Comparison of ENCODE assay signal across 26 cellular contexts in genomic region chr1:204879351-204879750, GRCh38. TPM values are rescaled to one million over a fixed set of nuclear protein-coding genes. Genes with fewer than 3 reads are reported as not detected.
DNase-seq lines count a peak whose midpoint lies in the region; ATAC-seq and TF ChIP-seq lines count a peak whose summit lies in the region.
"Had no signal": no experiment of that assay in that cellular context is flagged by ENCODE, and none has a peak within 500 bp of the region (broad histone marks: within the 10 kb centered on the region; RNA-seq: fewer than 3 reads in every experiment).

No MANE protein-coding gene starts in this region.

- no peak overlapping the region for H3K9ac ChIP-seq in SK-N-MC (ENCODE audit: insufficient read length)
- H3K9ac ChIP-seq: KMS-11 had no signal

- peak; percentile 64 for DNase-seq in AG10803 (ENCODE audit: low read depth)
- DNase-seq in SK-N-MC (ENCODE audit: low read depth, low spot score) = no peak
- DNase-seq in posterior vena cava (ENCODE audit: low spot score) = peak; percentile 57
- no peak for DNase-seq in hypothalamus (lab: John Stamatoyannopoulos, UW)
- no peak for DNase-seq in activated CD4-positive, alpha-beta T cell treated with anti-CD3 and anti-CD28 coated beads, Interleukin-2, amount 10 ng/mL, durations not matched to agents 24 days and 14 days
- no peak for DNase-seq in NAMALWA (ENCODE audit: low spot score)
- no peak for DNase-seq in activated effector memory CD4-positive, alpha-beta T cell treated with Interleukin-2 at 50 U/mL for 16 hours
- DNase-seq: activated CD4-positive, CD25-positive, alpha-beta regulatory T cell; activated CD8-positive, alpha-beta memory T cell treated with anti-CD3 and anti-CD28 coated beads, Interleukin-2, amount 10 ng/mL, durations not matched to agents 7 days and 5 days; activated gamma-delta T cell treated with Interleukin-2 at 50 U/mL for 16 hours; activated T-cell treated with anti-CD3 and anti-CD28 coated beads, Interleukin-2, amount 50 U/mL, for 4 hours; midbrain; MM.1S; naive B cell; NCI-H1930; NCI-H524 treated with DMSO at 0.1 percent for 48 hours; occipital lobe; OCI-M1; testis had no signal

- 17 to 35% methylated on average over 1 to 2 of the region's 3 CpGs for WGBS in gastroesophageal sphincter (ENCODE audit: low coverage in 1 of 2), 2 donors

- no peak for TF ChIP-seq POLR2A in gastroesophageal sphincter (IDR thresholded peaks at IDR 0.05)

- peaks cover 16% of the 10 kb centered on the region for H3K27me3 Mint-ChIP-seq in activated CD4-positive, alpha-beta T cell treated with anti-CD3 and anti-CD28 coated beads, Interleukin-2, amount 10 ng/mL, durations not matched to agents 24 days and 14 days

- H3K9me3 Mint-ChIP-seq in activated CD4-positive, alpha-beta T cell treated with anti-CD3 and anti-CD28 coated beads, Interleukin-2, amount 10 ng/mL, durations not matched to agents 24 days and 14 days = no peaks in the 10 kb centered on the region
- H3K9me3 Mint-ChIP-seq: activated T-cell treated with anti-CD3 and anti-CD28 coated beads, Interleukin-2, amount 50 U/mL, for 4 hours; stimulated activated naive CD8-positive, alpha-beta T cell treated with anti-CD3 and anti-CD28 coated beads, Interleukin-15, Interleukin-2, amounts not matched to agents 100 ng/mL and 50 ng/mL, for 24 hours; T-helper 1 cell treated with Interleukin-12 subunit alpha and Interleukin-12 subunit beta and Interleukin-4 antibody, amounts not matched to agents 30 μg/mL and 1 μg/mL, for 36 hours had no signal

- TF ChIP-seq EP300 in gastroesophageal sphincter (IDR thresholded peaks at IDR 0.05) = no peak

- H3K36me3 ChIP-seq in SK-N-MC (ENCODE audit: insufficient read depth, low read length) (no peaks in the 10 kb centered on the region), gastroesophageal sphincter (no peaks in the 10 kb centered on the region)

- intact Hi-C loops in posterior vena cava (cut with DNase I) = no loop called here
- intact Hi-C loops in activated CD4-positive, alpha-beta T cell treated with anti-CD3 and anti-CD28 coated beads, Interleukin-2, amount 10 ng/mL, durations not matched to agents 24 days and 14 days (cut with micrococcal nuclease) = no loop called here

- H3K4me1 ChIP-seq in gastroesophageal sphincter = peaks cover 0 to 86% (median 4%) of the 10 kb centered on the region in 3 donors

- no peaks in the 10 kb centered on the region for H3K4me1 Mint-ChIP-seq in activated CD4-positive, alpha-beta T cell treated with anti-CD3 and anti-CD28 coated beads, Interleukin-2, amount 10 ng/mL, durations not matched to agents 24 days and 14 days
- H3K4me1 Mint-ChIP-seq: activated CD8-positive, alpha-beta memory T cell treated with anti-CD3 and anti-CD28 coated beads, Interleukin-2, amount 10 ng/mL, durations not matched to agents 7 days and 5 days; naive B cell had no signal

- no peaks in the 10 kb centered on the region for H3K36me3 Mint-ChIP-seq in activated CD4-positive, alpha-beta T cell treated with anti-CD3 and anti-CD28 coated beads, Interleukin-2, amount 10 ng/mL, durations not matched to agents 24 days and 14 days (ENCODE audit: low read depth)
- H3K36me3 Mint-ChIP-seq: activated CD8-positive, alpha-beta memory T cell treated with anti-CD3 and anti-CD28 coated beads, Interleukin-2, amount 10 ng/mL, durations not matched to agents 7 days and 5 days; naive B cell had no signal

- H3K4me3 Mint-ChIP-seq in activated CD4-positive, alpha-beta T cell treated with anti-CD3 and anti-CD28 coated beads, Interleukin-2, amount 10 ng/mL, durations not matched to agents 24 days and 14 days = no peak overlapping the region
- H3K4me3 Mint-ChIP-seq: activated CD8-positive, alpha-beta memory T cell treated with anti-CD3 and anti-CD28 coated beads, Interleukin-2, amount 10 ng/mL, durations not matched to agents 7 days and 5 days; activated T-cell treated with anti-CD3 and anti-CD28 coated beads, Interleukin-2, amount 50 U/mL, for 4 hours; naive B cell; stimulated activated naive CD8-positive, alpha-beta T cell treated with anti-CD3 and anti-CD28 coated beads, Interleukin-15, Interleukin-2, amounts not matched to agents 100 ng/mL and 50 ng/mL, for 24 hours; T-helper 1 cell treated with Interleukin-12 subunit alpha and Interleukin-12 subunit beta and Interleukin-4 antibody, amounts not matched to agents 30 μg/mL and 1 μg/mL, for 36 hours had no signal

- no peaks in the 10 kb centered on the region for H3K27me3 ChIP-seq in gastroesophageal sphincter
- H3K27me3 ChIP-seq: testis had no signal

- ATAC-seq in gastroesophageal sphincter = peak; percentile 39
- ATAC-seq: activated CD8-positive, alpha-beta memory T cell treated with anti-CD3 and anti-CD28 coated beads, Interleukin-2, amount 10 ng/mL, durations not matched to agents 7 days and 5 days; activated T-cell treated with anti-CD3 and anti-CD28 coated beads, Interleukin-2, amount 50 U/mL, for 4 hours had no signal

- no peaks in the 10 kb centered on the region for H3K9me3 ChIP-seq in SK-N-MC (ENCODE audit: low read depth, low read length)
- no peaks in the 10 kb centered on the region for H3K9me3 ChIP-seq in gastroesophageal sphincter
- H3K9me3 ChIP-seq: testis had no signal

- TF ChIP-seq CTCF in AG10803 (conservative IDR thresholded peaks at IDR 0.05; ENCODE audit: low read length) (no peak), gastroesophageal sphincter (IDR thresholded peaks at IDR 0.05) (no peak)

- H3K4me3 ChIP-seq in AG10803 (ENCODE audit: low read length) (no peak overlapping the region), SK-N-MC (peak overlapping the region; percentile 57), gastroesophageal sphincter (no peak overlapping the region)
- H3K4me3 ChIP-seq: skin epidermis, testis had no signal

- peak overlapping the region; percentile 65; the same call in 1 of the 2 replicates for H3K27ac ChIP-seq in SK-N-MC
- peak overlapping the region in 3 of 4 donors; percentile 44 to 84 (median 68) for H3K27ac ChIP-seq in gastroesophageal sphincter
- H3K27ac ChIP-seq: KMS-11, RWPE1, skin epidermis had no signal

- H3K27ac Mint-ChIP-seq in activated CD4-positive, alpha-beta T cell treated with anti-CD3 and anti-CD28 coated beads, Interleukin-2, amount 10 ng/mL, durations not matched to agents 24 days and 14 days = no peak overlapping the region
- H3K27ac Mint-ChIP-seq: activated CD8-positive, alpha-beta memory T cell treated with anti-CD3 and anti-CD28 coated beads, Interleukin-2, amount 10 ng/mL, durations not matched to agents 7 days and 5 days; naive B cell; stimulated activated naive CD8-positive, alpha-beta T cell treated with anti-CD3 and anti-CD28 coated beads, Interleukin-15, Interleukin-2, amounts not matched to agents 100 ng/mL and 50 ng/mL, for 24 hours; T-helper 1 cell treated with Interleukin-12 subunit alpha and Interleukin-12 subunit beta and Interleukin-4 antibody, amounts not matched to agents 30 μg/mL and 1 μg/mL, for 36 hours had no signal

RNA-seq across cellular contexts. Expression of gene NFASC, which starts 8.7 kb away (rescaled TPM):
- total RNA-seq in gastroesophageal sphincter (100 to 1,000 TPM in 1 of 4 donors, 10 to 100 TPM in 3; 39.0 to 121 (median 54.5) TPM), posterior vena cava (10 to 100 TPM; 57.1 to 76.8 TPM)
- 0.17 and 0.21 TPM in 2 replicates for total RNA-seq in activated CD4-positive, alpha-beta T cell treated with anti-CD3 and anti-CD28 coated beads, Interleukin-2, amount 10 ng/mL, durations not matched to agents 24 days and 14 days
- total RNA-seq: pulmonary artery endothelial cell had no signal

Comparison
In these comparisons a context has a peak if more than half of its experiments do, and no peak if none do; other contexts are left out.
1. DNase-seq: peak in AG10803 (single experiment) and posterior vena cava (single experiment); none in SK-N-MC (single experiment), hypothalamus (0 of 51), activated CD4-positive, alpha-beta T cell treated with anti-CD3 and anti-CD28 coated beads, Interleukin-2, amount 10 ng/mL, durations not matched to agents 24 days and 14 days (single experiment), NAMALWA (single experiment) and activated effector memory CD4-positive, alpha-beta T cell treated with Interleukin-2 at 50 U/mL for 16 hours (single experiment).
2. RNA of gene NFASC, which starts 8.7 kb away (total RNA-seq): 57.1 to 76.8 TPM in posterior vena cava and 39.0 to 121 TPM in gastroesophageal sphincter; 0.17 to 0.21 TPM in activated CD4-positive, alpha-beta T cell treated with anti-CD3 and anti-CD28 coated beads, Interleukin-2, amount 10 ng/mL, durations not matched to agents 24 days and 14 days; every median in the first group is over 10 times any median in the second.